In genomic region chr2:64017811-64018714, GRCh38 we compare ENCODE assay signal across 8 cellular contexts. TPM values are rescaled to one million over a fixed set of nuclear protein-coding genes. Genes with fewer than 3 reads are reported as not detected.
DNase-seq lines count a peak whose midpoint lies in the region; ATAC-seq, FAIRE-seq and TF ChIP-seq lines count a peak whose summit lies in the region.

No MANE protein-coding gene starts in this region.

- H3K4me1 ChIP-seq in small intestine (ENCODE audit: control insufficient read depth in 2 of 2, insufficient read depth in 1 of 2, low read depth in 1 of 2, low read length in 1 of 2) = peaks cover 0 to 4% of the 10 kb centered on the region in 2 donors

- no peaks in the 10 kb centered on the region for H3K9me3 ChIP-seq in small intestine (ENCODE audit: control insufficient read depth, low read depth)

- H3K36me3 ChIP-seq in small intestine (ENCODE audit: control insufficient read depth in 2 of 2, insufficient read depth in 2 of 2, low read length in 2 of 2) = no peaks in the 10 kb centered on the region

- H3K27ac ChIP-seq in small intestine (ENCODE audit: low read depth in 1 of 2, low read length in 1 of 2) = peak overlapping the region; percentile 98

- TF ChIP-seq CTCF in AG09309 (IDR thresholded peaks at IDR 0.05; ENCODE audit: control insufficient read depth, insufficient read depth, low read depth, low read length, missing control alignments) = no peak
- TF ChIP-seq CTCF in GM20000 (IDR thresholded peaks at IDR 0.05; ENCODE audit: extremely low read depth, missing control alignments) = no peak
- TF ChIP-seq CTCF in astrocyte of the spinal cord (IDR thresholded peaks at IDR 0.05; ENCODE audit: low read depth, low read length) = no peak

- H3K27me3 ChIP-seq in small intestine (ENCODE audit: control insufficient read depth in 2 of 2, insufficient read depth in 2 of 2, low read length in 2 of 2) = no peaks in the 10 kb centered on the region

- DNase-seq in AG09309 (ENCODE audit: low read depth) = no peak
- peak; percentile 24 for DNase-seq in GM20000 (ENCODE audit: low spot score)
- peak; percentile 23 for DNase-seq in NCI-H748 treated with DMSO at 0.1 percent for 48 hours (lab: John Stamatoyannopoulos, UW)
- DNase-seq in astrocyte of the spinal cord (ENCODE audit: low read depth, low spot score) = peak; percentile 57
- DNase-seq in immature natural killer cell = peak in 1 of 3 donors; percentile 9
- DNase-seq in small intestine = peak; percentile 56
- DNase-seq in NCI-H1436 treated with DMSO at 0.1 percent for 48 hours (lab: John Stamatoyannopoulos, UW) = no peak

- WGBS in small intestine, 3 donors = 3 to 11% (median 7%) methylated on average over 22 of the region's 22 CpGs

- H3K36me3 Mint-ChIP-seq in immature natural killer cell = peaks cover 0 to 4% (median 0%) of the 10 kb centered on the region in 3 donors

- H3K4me3 ChIP-seq in AG09309 (ENCODE audit: control insufficient read depth, low read depth, low read length) = peak overlapping the region; percentile 64
- peak overlapping the region; percentile 78 for H3K4me3 ChIP-seq in astrocyte of the spinal cord (ENCODE audit: low read depth, low read length)
- H3K4me3 ChIP-seq in small intestine (ENCODE audit: low read depth in 1 of 2, low read length in 2 of 2) = peak overlapping the region; percentile 82 to 89

- peaks cover 3 to 14% (median 10%) of the 10 kb centered on the region in 3 donors for H3K27me3 Mint-ChIP-seq in immature natural killer cell (ENCODE audit: low read depth in 3 of 3)

- H3K9me3 Mint-ChIP-seq in immature natural killer cell = no peaks in the 10 kb centered on the region

- no peak for ATAC-seq in HG03139 (IDR thresholded peaks at IDR 0.05; ENCODE audit: unreplicated experiment)

- H3K27ac Mint-ChIP-seq in immature natural killer cell = peak overlapping the region; percentile 87 to 97 (median 94)

- H3K4me3 Mint-ChIP-seq in immature natural killer cell = peak overlapping the region; percentile 94 to 99 (median 97)

- H3K4me1 Mint-ChIP-seq in immature natural killer cell = peaks cover 35 to 49% of the 10 kb centered on the region in 2 donors

- in situ Hi-C loops in astrocyte of the spinal cord (cut with HindIII; ENCODE audit: low sequenced_read_pairs) = no loop called here

- FAIRE-seq in small intestine (lab: Jason Lieb, UNC) = no peak

RNA-seq across cellular contexts. Expression of gene VPS54, which starts 1.2 kb away (rescaled TPM):
- polyA plus RNA-seq in immature natural killer cell (1 to 10 TPM; 2.3 to 8.1 (median 5.8) TPM), small intestine (10 to 100 TPM; 12.3 to 21.7 (median 13.5) TPM)

Comparison
In these comparisons a context has a peak if more than half of its experiments do, and no peak if none do; other contexts are left out.
1. DNase-seq: peak in GM20000 (single experiment), NCI-H748 treated with DMSO at 0.1 percent for 48 hours (single experiment), astrocyte of the spinal cord (single experiment) and small intestine (single experiment); none in AG09309 (single experiment) and NCI-H1436 treated with DMSO at 0.1 percent for 48 hours (single experiment).
2. Peak in every context shown above with its lines, with median percentiles within 50 percentile points of each other: H3K4me3 ChIP-seq.